8 cellular contexts compared by ENCODE assay signal in genomic region chr20:38875170-38875993, GRCh38. TPM values are rescaled to one million over a fixed set of nuclear protein-coding genes. Genes with fewer than 3 reads are reported as not detected.
DNase-seq lines count a peak whose midpoint lies in the region; ATAC-seq and TF ChIP-seq lines count a peak whose summit lies in the region.

No MANE protein-coding gene starts in this region.

- peaks cover 51 to 66% (median 57%) of the 10 kb centered on the region in 4 donors for H3K4me1 ChIP-seq in upper lobe of left lung

- H3K27me3 ChIP-seq in GM06990 (replicated peaks; ENCODE audit: control insufficient read depth, insufficient read depth, low read length) (no peaks in the 10 kb centered on the region), upper lobe of left lung (no peaks in the 10 kb centered on the region), MG63 (peaks cover 11% of the 10 kb centered on the region)

- TF ChIP-seq POLR2A in upper lobe of left lung (IDR thresholded peaks at IDR 0.05) = no peak

- 8 to 18% methylated on average over 8 to 11 of the region's 11 CpGs for WGBS in upper lobe of left lung, 2 donors

- peak overlapping the region; percentile 62 to 81 (median 78) for H3K27ac ChIP-seq in upper lobe of left lung

- peaks cover 31 to 45% (median 41%) of the 10 kb centered on the region in 3 donors for H3K27me3 Mint-ChIP-seq in immature natural killer cell (ENCODE audit: low read depth in 3 of 3)

- peak overlapping the region; percentile 97 to 100 (median 100) for H3K27ac Mint-ChIP-seq in immature natural killer cell

- H3K9me3 Mint-ChIP-seq in immature natural killer cell = no peaks in the 10 kb centered on the region

- H3K36me3 ChIP-seq in GM06990 (ENCODE audit: control insufficient read depth, insufficient read depth, low read length) (peaks cover 5% of the 10 kb centered on the region), upper lobe of left lung (no peaks in the 10 kb centered on the region), MG63 (no peaks in the 10 kb centered on the region)

- peaks cover 86 to 100% of the 10 kb centered on the region in 2 donors for H3K4me1 Mint-ChIP-seq in immature natural killer cell

- DNase-seq in GM06990 (ENCODE audit: extremely low read depth, insufficient read length) = peak; percentile 88
- DNase-seq in GM20000 (ENCODE audit: low spot score) = peak; percentile 79
- DNase-seq in activated CD8-positive, alpha-beta memory T cell treated with anti-CD3 and anti-CD28 coated beads for 1 hour (ENCODE audit: extremely low read depth in 1 of 2, low read depth in 1 of 2) = peak; percentile 34 to 39
- DNase-seq in immature natural killer cell = peak; percentile 93 to 94 (median 93)
- peak in 1 of 2 donors; percentile 36 for DNase-seq in upper lobe of left lung
- no peak for DNase-seq in NCI-H2227 treated with DMSO at 0.1 percent for 48 hours (lab: John Stamatoyannopoulos, UW)
- no peak for DNase-seq in MG63

- TF ChIP-seq EP300 in upper lobe of left lung (IDR thresholded peaks at IDR 0.05) = peak in 1 of 4 donors; percentile 49

- ATAC-seq in HG03565 (IDR thresholded peaks at IDR 0.05; ENCODE audit: unreplicated experiment) (peak; percentile 52), upper lobe of left lung (ENCODE audit: low FRiP score in 2 of 2) (peak in 1 of 2 donors; percentile 28)

- H3K9me3 ChIP-seq in upper lobe of left lung = no peaks in the 10 kb centered on the region
- no peaks in the 10 kb centered on the region; the same call in 1 of the 2 replicates for H3K9me3 ChIP-seq in MG63

- peak overlapping the region; percentile 35; the same call in 1 of the 2 replicates for H3K4me3 ChIP-seq in GM06990 (replicated peaks; ENCODE audit: low read depth, low read length)
- peak overlapping the region in 1 of 4 donors; percentile 0 for H3K4me3 ChIP-seq in upper lobe of left lung
- no peak overlapping the region for H3K4me3 ChIP-seq in MG63

- TF ChIP-seq CTCF in GM06990 (IDR thresholded peaks at IDR 0.05; ENCODE audit: insufficient read depth, low read length, poor library complexity, severe bottlenecking) = peak; percentile 12
- TF ChIP-seq CTCF in GM20000 (IDR thresholded peaks at IDR 0.05; ENCODE audit: extremely low read depth, missing control alignments) = no peak
- no peak for TF ChIP-seq CTCF in upper lobe of left lung (IDR thresholded peaks at IDR 0.05)

- peaks cover 0 to 3% (median 0%) of the 10 kb centered on the region in 3 donors for H3K36me3 Mint-ChIP-seq in immature natural killer cell

- peak overlapping the region; percentile 72 to 89 (median 85) for H3K4me3 Mint-ChIP-seq in immature natural killer cell

RNA-seq across cellular contexts. Expression of gene FAM83D, which starts 50.8 kb away (rescaled TPM):
- polyA plus RNA-seq in immature natural killer cell = under 1 TPM in 2 of 3 donors, not detected in 1; 0.25 to 0.58 TPM
- 1 to 10 TPM; 1.0 to 4.8 (median 3.0) TPM for total RNA-seq in upper lobe of left lung
- 71.5 and 73.9 TPM in 2 replicates for total RNA-seq in MG63 (2014; rRNA removed; shearing (Covaris generic); ENCODE audit: low replicate concordance)

Comparison
In these comparisons a context has a peak if more than half of its experiments do, and no peak if none do; other contexts are left out.
1. DNase-seq: peak in GM06990 (single experiment), GM20000 (single experiment), activated CD8-positive, alpha-beta memory T cell treated with anti-CD3 and anti-CD28 coated beads for 1 hour (2 of 2) and immature natural killer cell (3 of 3); none in NCI-H2227 treated with DMSO at 0.1 percent for 48 hours (single experiment) and MG63 (single experiment).
2. RNA of gene FAM83D, which starts 50.8 kb away (total RNA-seq): 71.5 to 73.9 TPM in MG63; 1.0 to 4.8 TPM in upper lobe of left lung; every median in the first group is over 10 times any median in the second.